11 cellular contexts compared by ENCODE assay signal in genomic region chr17:142102-142661, GRCh38. TPM values are rescaled to one million over a fixed set of nuclear protein-coding genes. Genes with fewer than 3 reads are reported as not detected.
A peak's percentile ranks its signal among the peaks of the same experiment; 100 is the strongest.
DNase-seq lines count a peak whose midpoint lies in the region; ATAC-seq and TF ChIP-seq lines count a peak whose summit lies in the region.
"Had no signal": no experiment of that assay in that cellular context is flagged by ENCODE, and none has a peak within 500 bp of the region (broad histone marks: within the 10 kb centered on the region; RNA-seq: fewer than 3 reads in every experiment).

No MANE protein-coding gene starts in this region.

- no peak overlapping the region for H3K4me3 ChIP-seq in fibroblast of the aortic adventitia (ENCODE audit: low read depth, low read length)
- H3K4me3 ChIP-seq: BLaER1, tibial nerve had no signal

- no peak for ATAC-seq in HG03565 (IDR thresholded peaks at IDR 0.05; ENCODE audit: unreplicated experiment)
- ATAC-seq in HG03196 (IDR thresholded peaks at IDR 0.05; ENCODE audit: unreplicated experiment) = no peak
- ATAC-seq: activated naive CD4-positive, alpha-beta T cell treated with anti-CD3 and anti-CD28 coated beads, Interleukin-2, amount 50 U/mL, for 72 hours had no signal

- DNase-seq in NCI-H748 (lab: John Stamatoyannopoulos, UW; ENCODE audit: unreplicated experiment) (peak; percentile 35), NCI-H748 treated with DMSO at 0.1 percent for 48 hours (lab: John Stamatoyannopoulos, UW) (no peak), SK-N-DZ (ENCODE audit: low spot score) (peak; percentile 43), fibroblast of the aortic adventitia (ENCODE audit: low read depth) (peak; percentile 2), putamen (ENCODE audit: low spot score) (no peak)
- peak in 2 of 3 donors; percentile 34 to 56 for DNase-seq in stimulated activated CD4-positive, alpha-beta T cell treated with anti-CD3 and anti-CD28 coated beads, TNF-alpha, amount 100 ng/mL, for 48 hours (ENCODE audit: low read depth in 3 of 3)

- no peak for TF ChIP-seq CTCF in fibroblast of the aortic adventitia (IDR thresholded peaks at IDR 0.05; ENCODE audit: insufficient read depth, low read length)

RNA-seq across cellular contexts. Expression of gene SCGB1C2, which starts 4.8 kb away (rescaled TPM):
- polyA plus RNA-seq in SK-N-DZ (2014; cell fraction: cytosol; rRNA removed) = not detected in 2 replicates
- polyA plus RNA-seq in SK-N-DZ (2014; cell fraction: nucleus; rRNA removed) = not detected in 2 replicates
- not detected in 2 replicates for total RNA-seq in fibroblast of the aortic adventitia (ENCODE audit: low replicate concordance)
- total RNA-seq: activated naive CD4-positive, alpha-beta T cell treated with anti-CD3 and anti-CD28 coated beads, Interleukin-2, amount 50 U/mL, for 72 hours; tibial nerve had no signal

RNA-seq across cellular contexts. Expression of gene DOC2B, which starts 39.3 kb away (rescaled TPM):
- 11.6 and 13.7 TPM in 2 replicates for polyA plus RNA-seq in SK-N-DZ (2014; cell fraction: cytosol; rRNA removed)
- polyA plus RNA-seq in SK-N-DZ (2014; cell fraction: nucleus; rRNA removed) = 7.9 and 11.5 TPM in 2 replicates
- total RNA-seq in fibroblast of the aortic adventitia (ENCODE audit: low replicate concordance) = not detected in 2 replicates

Comparison
In these comparisons a context has a peak if more than half of its experiments do, and no peak if none do; other contexts are left out.
1. DNase-seq: peak in NCI-H748 (single experiment), SK-N-DZ (single experiment), fibroblast of the aortic adventitia (single experiment) and stimulated activated CD4-positive, alpha-beta T cell treated with anti-CD3 and anti-CD28 coated beads, TNF-alpha, amount 100 ng/mL, for 48 hours (2 of 3); none in NCI-H748 treated with DMSO at 0.1 percent for 48 hours (single experiment) and putamen (single experiment).